1 cellular context compared by ENCODE assay signal in the genomic region with DNA sequence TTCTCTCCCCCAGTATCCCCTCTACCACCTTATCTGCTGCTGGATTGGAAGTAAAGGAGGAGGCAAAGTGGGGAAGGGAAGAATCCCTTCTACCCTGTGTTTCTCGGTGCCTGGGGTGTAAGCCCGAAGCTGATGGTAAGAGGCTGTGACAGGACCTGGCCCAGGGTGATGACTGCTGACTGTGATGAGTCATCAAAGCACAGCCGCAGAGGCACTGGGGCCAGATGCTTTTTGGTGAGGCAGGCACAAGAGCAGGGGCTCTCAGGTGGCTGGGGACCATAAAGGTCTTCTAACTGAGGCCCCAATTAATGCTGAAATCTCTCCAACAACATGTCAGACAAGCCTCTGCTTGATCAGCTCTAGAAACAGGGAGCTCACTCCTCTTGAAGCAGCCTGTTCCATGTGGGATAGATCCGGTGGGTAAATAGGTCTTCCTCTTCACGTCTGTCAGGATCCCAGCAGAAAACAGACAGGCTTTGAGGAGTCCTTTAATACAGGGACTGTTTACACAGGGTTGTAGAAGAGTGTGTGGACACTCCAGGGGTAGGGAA.
TF ChIP-seq lines count a peak whose summit lies in the region.

No MANE protein-coding gene starts in this region.

TF ChIP-seq in GM12878, 131 proteins besides CTCF, POLR2A, EP300 and RAD21:
- TF ChIP-seq, protein P1, sequence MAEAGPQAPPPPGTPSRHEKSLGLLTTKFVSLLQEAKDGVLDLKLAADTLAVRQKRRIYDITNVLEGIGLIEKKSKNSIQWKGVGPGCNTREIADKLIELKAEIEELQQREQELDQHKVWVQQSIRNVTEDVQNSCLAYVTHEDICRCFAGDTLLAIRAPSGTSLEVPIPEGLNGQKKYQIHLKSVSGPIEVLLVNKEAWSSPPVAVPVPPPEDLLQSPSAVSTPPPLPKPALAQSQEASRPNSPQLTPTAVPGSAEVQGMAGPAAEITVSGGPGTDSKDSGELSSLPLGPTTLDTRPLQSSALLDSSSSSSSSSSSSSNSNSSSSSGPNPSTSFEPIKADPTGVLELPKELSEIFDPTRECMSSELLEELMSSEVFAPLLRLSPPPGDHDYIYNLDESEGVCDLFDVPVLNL (IDR thresholded peaks at IDR 0.05; ENCODE audit: low read depth, low read length): no peak
- TF ChIP-seq ZZZ3 (IDR thresholded peaks at IDR 0.05; ENCODE audit: control insufficient read depth, insufficient read length, low read depth): no peak
- TF ChIP-seq, protein P2, sequence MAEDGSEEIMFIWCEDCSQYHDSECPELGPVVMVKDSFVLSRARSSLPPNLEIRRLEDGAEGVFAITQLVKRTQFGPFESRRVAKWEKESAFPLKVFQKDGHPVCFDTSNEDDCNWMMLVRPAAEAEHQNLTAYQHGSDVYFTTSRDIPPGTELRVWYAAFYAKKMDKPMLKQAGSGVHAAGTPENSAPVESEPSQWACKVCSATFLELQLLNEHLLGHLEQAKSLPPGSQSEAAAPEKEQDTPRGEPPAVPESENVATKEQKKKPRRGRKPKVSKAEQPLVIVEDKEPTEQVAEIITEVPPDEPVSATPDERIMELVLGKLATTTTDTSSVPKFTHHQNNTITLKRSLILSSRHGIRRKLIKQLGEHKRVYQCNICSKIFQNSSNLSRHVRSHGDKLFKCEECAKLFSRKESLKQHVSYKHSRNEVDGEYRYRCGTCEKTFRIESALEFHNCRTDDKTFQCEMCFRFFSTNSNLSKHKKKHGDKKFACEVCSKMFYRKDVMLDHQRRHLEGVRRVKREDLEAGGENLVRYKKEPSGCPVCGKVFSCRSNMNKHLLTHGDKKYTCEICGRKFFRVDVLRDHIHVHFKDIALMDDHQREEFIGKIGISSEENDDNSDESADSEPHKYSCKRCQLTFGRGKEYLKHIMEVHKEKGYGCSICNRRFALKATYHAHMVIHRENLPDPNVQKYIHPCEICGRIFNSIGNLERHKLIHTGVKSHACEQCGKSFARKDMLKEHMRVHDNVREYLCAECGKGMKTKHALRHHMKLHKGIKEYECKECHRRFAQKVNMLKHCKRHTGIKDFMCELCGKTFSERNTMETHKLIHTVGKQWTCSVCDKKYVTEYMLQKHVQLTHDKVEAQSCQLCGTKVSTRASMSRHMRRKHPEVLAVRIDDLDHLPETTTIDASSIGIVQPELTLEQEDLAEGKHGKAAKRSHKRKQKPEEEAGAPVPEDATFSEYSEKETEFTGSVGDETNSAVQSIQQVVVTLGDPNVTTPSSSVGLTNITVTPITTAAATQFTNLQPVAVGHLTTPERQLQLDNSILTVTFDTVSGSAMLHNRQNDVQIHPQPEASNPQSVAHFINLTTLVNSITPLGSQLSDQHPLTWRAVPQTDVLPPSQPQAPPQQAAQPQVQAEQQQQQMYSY (CRISPR knock-in tag; IDR thresholded peaks at IDR 0.05): no peak
- TF ChIP-seq TBL1XR1 (IDR thresholded peaks at IDR 0.05; ENCODE audit: low read depth, low read length): no peak
- no peak for TF ChIP-seq BACH1 (IDR thresholded peaks at IDR 0.05; ENCODE audit: borderline replicate concordance)
- TF ChIP-seq HDAC2 (IDR thresholded peaks at IDR 0.05): no peak
- TF ChIP-seq RCOR1 (conservative IDR thresholded peaks at IDR 0.05; ENCODE audit: low read depth, low read length): no peak
- no peak for TF ChIP-seq TCF3 (IDR thresholded peaks at IDR 0.05; ENCODE audit: borderline replicate concordance, insufficient read depth, low read depth, low read length)
- no peak for TF ChIP-seq MTA3 (IDR thresholded peaks at IDR 0.05; ENCODE audit: borderline replicate concordance, low read length)
- TF ChIP-seq, protein P3, sequence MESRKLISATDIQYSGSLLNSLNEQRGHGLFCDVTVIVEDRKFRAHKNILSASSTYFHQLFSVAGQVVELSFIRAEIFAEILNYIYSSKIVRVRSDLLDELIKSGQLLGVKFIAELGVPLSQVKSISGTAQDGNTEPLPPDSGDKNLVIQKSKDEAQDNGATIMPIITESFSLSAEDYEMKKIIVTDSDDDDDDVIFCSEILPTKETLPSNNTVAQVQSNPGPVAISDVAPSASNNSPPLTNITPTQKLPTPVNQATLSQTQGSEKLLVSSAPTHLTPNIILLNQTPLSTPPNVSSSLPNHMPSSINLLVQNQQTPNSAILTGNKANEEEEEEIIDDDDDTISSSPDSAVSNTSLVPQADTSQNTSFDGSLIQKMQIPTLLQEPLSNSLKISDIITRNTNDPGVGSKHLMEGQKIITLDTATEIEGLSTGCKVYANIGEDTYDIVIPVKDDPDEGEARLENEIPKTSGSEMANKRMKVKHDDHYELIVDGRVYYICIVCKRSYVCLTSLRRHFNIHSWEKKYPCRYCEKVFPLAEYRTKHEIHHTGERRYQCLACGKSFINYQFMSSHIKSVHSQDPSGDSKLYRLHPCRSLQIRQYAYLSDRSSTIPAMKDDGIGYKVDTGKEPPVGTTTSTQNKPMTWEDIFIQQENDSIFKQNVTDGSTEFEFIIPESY (IDR thresholded peaks at IDR 0.05): no peak
- no peak for TF ChIP-seq SUZ12 (IDR thresholded peaks at IDR 0.05; ENCODE audit: unreplicated experiment)
- TF ChIP-seq SMC3 (IDR thresholded peaks at IDR 0.05; ENCODE audit: borderline replicate concordance, low read length): no peak
- TF ChIP-seq, protein P4, sequence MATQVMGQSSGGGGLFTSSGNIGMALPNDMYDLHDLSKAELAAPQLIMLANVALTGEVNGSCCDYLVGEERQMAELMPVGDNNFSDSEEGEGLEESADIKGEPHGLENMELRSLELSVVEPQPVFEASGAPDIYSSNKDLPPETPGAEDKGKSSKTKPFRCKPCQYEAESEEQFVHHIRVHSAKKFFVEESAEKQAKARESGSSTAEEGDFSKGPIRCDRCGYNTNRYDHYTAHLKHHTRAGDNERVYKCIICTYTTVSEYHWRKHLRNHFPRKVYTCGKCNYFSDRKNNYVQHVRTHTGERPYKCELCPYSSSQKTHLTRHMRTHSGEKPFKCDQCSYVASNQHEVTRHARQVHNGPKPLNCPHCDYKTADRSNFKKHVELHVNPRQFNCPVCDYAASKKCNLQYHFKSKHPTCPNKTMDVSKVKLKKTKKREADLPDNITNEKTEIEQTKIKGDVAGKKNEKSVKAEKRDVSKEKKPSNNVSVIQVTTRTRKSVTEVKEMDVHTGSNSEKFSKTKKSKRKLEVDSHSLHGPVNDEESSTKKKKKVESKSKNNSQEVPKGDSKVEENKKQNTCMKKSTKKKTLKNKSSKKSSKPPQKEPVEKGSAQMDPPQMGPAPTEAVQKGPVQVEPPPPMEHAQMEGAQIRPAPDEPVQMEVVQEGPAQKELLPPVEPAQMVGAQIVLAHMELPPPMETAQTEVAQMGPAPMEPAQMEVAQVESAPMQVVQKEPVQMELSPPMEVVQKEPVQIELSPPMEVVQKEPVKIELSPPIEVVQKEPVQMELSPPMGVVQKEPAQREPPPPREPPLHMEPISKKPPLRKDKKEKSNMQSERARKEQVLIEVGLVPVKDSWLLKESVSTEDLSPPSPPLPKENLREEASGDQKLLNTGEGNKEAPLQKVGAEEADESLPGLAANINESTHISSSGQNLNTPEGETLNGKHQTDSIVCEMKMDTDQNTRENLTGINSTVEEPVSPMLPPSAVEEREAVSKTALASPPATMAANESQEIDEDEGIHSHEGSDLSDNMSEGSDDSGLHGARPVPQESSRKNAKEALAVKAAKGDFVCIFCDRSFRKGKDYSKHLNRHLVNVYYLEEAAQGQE (IDR thresholded peaks at IDR 0.05; ENCODE audit: low read depth, low read length): no peak
- TF ChIP-seq MYB (IDR thresholded peaks at IDR 0.05; ENCODE audit: borderline replicate concordance, low read depth, low read length): no peak
- TF ChIP-seq, protein P5, sequence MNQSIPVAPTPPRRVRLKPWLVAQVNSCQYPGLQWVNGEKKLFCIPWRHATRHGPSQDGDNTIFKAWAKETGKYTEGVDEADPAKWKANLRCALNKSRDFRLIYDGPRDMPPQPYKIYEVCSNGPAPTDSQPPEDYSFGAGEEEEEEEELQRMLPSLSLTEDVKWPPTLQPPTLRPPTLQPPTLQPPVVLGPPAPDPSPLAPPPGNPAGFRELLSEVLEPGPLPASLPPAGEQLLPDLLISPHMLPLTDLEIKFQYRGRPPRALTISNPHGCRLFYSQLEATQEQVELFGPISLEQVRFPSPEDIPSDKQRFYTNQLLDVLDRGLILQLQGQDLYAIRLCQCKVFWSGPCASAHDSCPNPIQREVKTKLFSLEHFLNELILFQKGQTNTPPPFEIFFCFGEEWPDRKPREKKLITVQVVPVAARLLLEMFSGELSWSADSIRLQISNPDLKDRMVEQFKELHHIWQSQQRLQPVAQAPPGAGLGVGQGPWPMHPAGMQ (IDR thresholded peaks at IDR 0.05; ENCODE audit: borderline replicate concordance): no peak
- no peak for TF ChIP-seq ESRRA (IDR thresholded peaks at IDR 0.05; ENCODE audit: low read length)
